27 cellular contexts compared by ENCODE assay signal in the genomic region with DNA sequence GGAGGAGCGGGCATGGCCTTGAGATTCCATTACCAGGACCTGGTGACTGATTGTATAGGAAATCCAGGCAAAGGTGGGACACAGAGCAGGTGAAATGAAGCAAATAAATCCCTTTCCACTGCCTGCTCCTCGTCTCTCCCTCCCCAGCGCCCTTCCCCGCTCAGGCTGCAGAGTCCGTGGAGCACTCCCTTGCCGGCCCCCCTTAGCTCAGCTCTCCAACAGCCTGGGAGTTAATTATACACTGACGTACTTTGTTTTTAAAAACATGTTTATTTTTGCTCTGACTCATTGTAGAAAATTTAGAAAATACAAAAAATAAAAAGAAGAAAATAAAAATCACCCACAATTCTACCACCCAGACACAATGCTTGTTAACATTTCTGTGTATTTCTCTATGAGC.
A peak's percentile ranks its signal among the peaks of the same experiment; 100 is the strongest.
DNase-seq lines count a peak whose midpoint lies in the region; ATAC-seq and TF ChIP-seq lines count a peak whose summit lies in the region.
"Had no signal": no experiment of that assay in that cellular context is flagged by ENCODE, and none has a peak within 500 bp of the region (broad histone marks: within the 10 kb centered on the region; RNA-seq: fewer than 3 reads in every experiment).

No MANE protein-coding gene starts in this region.

- TF ChIP-seq CTCF in IMR-90 (conservative IDR thresholded peaks at IDR 0.05; ENCODE audit: low read depth, low read length) (no peak), testis (IDR thresholded peaks at IDR 0.05) (no peak)

- peak; percentile 34 for DNase-seq in IMR-90
- peak; percentile 21 for DNase-seq in T1000 (lab: John Stamatoyannopoulos, UW)
- DNase-seq in immature natural killer cell: no peak
- peak; percentile 28 for DNase-seq in testis
- no peak for DNase-seq in iPS-NIHi11 (ENCODE audit: low spot score)
- no peak for DNase-seq in activated naive CD4-positive, alpha-beta T cell (lab: John Stamatoyannopoulos, UW)
- no peak for DNase-seq in DMS79 (lab: John Stamatoyannopoulos, UW)
- DNase-seq: activated CD4-positive, alpha-beta memory T cell treated with anti-CD3 and anti-CD28 coated beads, Interleukin-2, amount 10 ng/mL, durations not matched to agents 7 days and 5 days; activated gamma-delta T cell treated with Interleukin-2 at 50 U/mL for 16 hours; activated T-cell treated with anti-CD3 and anti-CD28 coated beads for 4 hours; amniotic stem cell; CD4-positive, alpha-beta T cell; colonic mucosa; DMS 273 treated with DMSO at 0.1 percent for 48 hours; effector memory CD8-positive, alpha-beta T cell; esophagus squamous epithelium; GOT3; hypothalamus; Kasumi-1; NCI-H187 treated with DMSO at 0.1 percent for 48 hours; NCI-H446; stimulated activated CD4-positive, alpha-beta T cell treated with anti-CD3 and anti-CD28 coated beads, Interleukin-15, amount 100 ng/mL, for 24 hours had no signal

- no peak overlapping the region for H3K27ac ChIP-seq in IMR-90 (ENCODE audit: insufficient read depth, low read length)
- no peak overlapping the region for H3K27ac ChIP-seq in testis
- H3K27ac ChIP-seq: colonic mucosa, esophagus squamous epithelium, sigmoid colon had no signal

- H3K4me1 Mint-ChIP-seq in immature natural killer cell: peaks cover 15 to 21% of the 10 kb centered on the region in 2 donors

- POLR2A ChIA-PET in IMR-90 (lab: Charles Lee; ENCODE audit: unreplicated experiment): interaction anchor here (0.7 kb wide), 1 partner anchor 79 kb away, joined by 3 read pairs; no protein-coding TSS in a partner anchor

- no peak overlapping the region for H2AK9ac ChIP-seq in IMR-90 (replicated peaks; ENCODE audit: low read depth, low read length, poor library complexity)

- no peak overlapping the region; the same call in 1 of the 2 replicates for H3K56ac ChIP-seq in IMR-90 (ENCODE audit: extremely low read depth, insufficient read depth, low read length)

- H4K91ac ChIP-seq in IMR-90 (ENCODE audit: insufficient read depth, low read depth, low read length): peak overlapping the region; percentile 37; the same call in 1 of the 2 replicates

- no peak overlapping the region for H2BK5ac ChIP-seq in IMR-90 (ENCODE audit: low read depth, low read length, poor library complexity, severe bottlenecking)

- peak overlapping the region; percentile 71 for H3K4ac ChIP-seq in IMR-90 (ENCODE audit: low read depth, low read length)

- peaks cover 36% of the 10 kb centered on the region for H3K27me3 ChIP-seq in IMR-90 (ENCODE audit: control insufficient read depth, insufficient read depth, low read length)
- H3K27me3 ChIP-seq in testis: no peaks in the 10 kb centered on the region
- H3K27me3 ChIP-seq: colonic mucosa had no signal

- no CpG with 5 or more reads among the region's 7 CpGs for WGBS in IMR-90 (ENCODE audit: extremely low coverage in 2 of 2, insufficient read length in 1 of 2), 2 experiments
- WGBS in testis, 2 donors: 50 to 60% methylated on average over 7 of the region's 7 CpGs

- peak overlapping the region in 5 of 6 donors; percentile 34 to 89 (median 69) for H3K27ac Mint-ChIP-seq in immature natural killer cell
- H3K27ac Mint-ChIP-seq: activated CD4-positive, alpha-beta memory T cell treated with anti-CD3 and anti-CD28 coated beads, Interleukin-2, amount 10 ng/mL, durations not matched to agents 7 days and 5 days; CD4-positive, alpha-beta T cell; stimulated activated naive CD8-positive, alpha-beta T cell treated with anti-CD3 and anti-CD28 coated beads, Interleukin-15, Interleukin-2, amounts not matched to agents 100 ng/mL and 50 ng/mL, for 24 hours; type B pancreatic cell had no signal

- H3K4me3 ChIP-seq in IMR-90 (ENCODE audit: insufficient read depth, low read depth, low read length) (no peak overlapping the region), testis (no peak overlapping the region)
- H3K4me3 ChIP-seq: colonic mucosa, esophagus squamous epithelium, sigmoid colon had no signal

- intact Hi-C loops in IMR-90 (cut with micrococcal nuclease): no loop called here
- intact Hi-C loops in testis (cut with DNase I; ENCODE audit: low total_unique reads): no loop called here

- peaks cover 11% of the 10 kb centered on the region for H3K9me1 ChIP-seq in IMR-90 (ENCODE audit: insufficient read depth, low read length)

- H3K14ac ChIP-seq in IMR-90 (replicated peaks; ENCODE audit: low read depth, low read length): peak overlapping the region; percentile 48

- peak overlapping the region; percentile 68; the same call in 1 of the 2 replicates for H2BK120ac ChIP-seq in IMR-90 (ENCODE audit: low read depth, low read length)

- H3K9me3 ChIP-seq in IMR-90 (ENCODE audit: control insufficient read depth, insufficient read depth, low read length): peaks cover 4% of the 10 kb centered on the region; the same call in 1 of the 2 replicates
- no peaks in the 10 kb centered on the region for H3K9me3 ChIP-seq in testis
- H3K9me3 ChIP-seq: colonic mucosa, esophagus squamous epithelium, sigmoid colon had no signal

- H3K4me3 Mint-ChIP-seq in immature natural killer cell: peak overlapping the region in 1 of 5 donors; percentile 36
- H3K4me3 Mint-ChIP-seq: activated CD4-positive, alpha-beta memory T cell treated with anti-CD3 and anti-CD28 coated beads, Interleukin-2, amount 10 ng/mL, durations not matched to agents 7 days and 5 days; CD4-positive, alpha-beta T cell; effector memory CD8-positive, alpha-beta T cell; stimulated activated naive CD8-positive, alpha-beta T cell treated with anti-CD3 and anti-CD28 coated beads, Interleukin-15, Interleukin-2, amounts not matched to agents 100 ng/mL and 50 ng/mL, for 24 hours; type B pancreatic cell had no signal

- TF ChIP-seq POLR2A in IMR-90 (IDR thresholded peaks at IDR 0.05; ENCODE audit: low read depth, low read length): no peak
- TF ChIP-seq POLR2A in testis (IDR thresholded peaks at IDR 0.05): no peak

- dilution Hi-C loops in IMR-90 (cut with HindIII; ENCODE audit: low sequenced_read_pairs, unreplicated experiment): no loop called here

- peak overlapping the region; percentile 63 for H2AFZ ChIP-seq in IMR-90 (replicated peaks; ENCODE audit: low read length, poor library complexity)

- peak overlapping the region; percentile 34; the same call in 1 of the 2 replicates for H3K23ac ChIP-seq in IMR-90 (ENCODE audit: low read depth, low read length)

- no peak overlapping the region; the same call in 1 of the 2 replicates for H3K9ac ChIP-seq in IMR-90 (ENCODE audit: low read depth, low read length)

- H4K5ac ChIP-seq in IMR-90 (ENCODE audit: low read depth, low read length): no peak overlapping the region

- no TSS peak for BruUV-seq in IMR-90 (replicated peaks; lab: Mats Ljungman, UMichigan)

- CTCF ChIA-PET in IMR-90 (lab: Yijun Ruan, JAX): interaction anchor here (1.1 kb wide), 1 partner anchor 62 kb away, joined by 4 read pairs; no protein-coding TSS in a partner anchor

- H3K36me3 ChIP-seq in IMR-90 (ENCODE audit: control insufficient read depth, insufficient read depth, low read length): no peaks in the 10 kb centered on the region
- no peaks in the 10 kb centered on the region for H3K36me3 ChIP-seq in testis (ENCODE audit: low read depth, missing control alignments)
- H3K36me3 ChIP-seq: colonic mucosa, esophagus squamous epithelium, sigmoid colon had no signal

- ATAC-seq in IMR-90 (ENCODE audit: low read depth) (peak; percentile 90), HG03135 (IDR thresholded peaks at IDR 0.05; ENCODE audit: unreplicated experiment) (no peak)
- ATAC-seq: effector memory CD8-positive, alpha-beta T cell; Right ventricle myocardium inferior had no signal

- no peaks in the 10 kb centered on the region for H4K20me1 ChIP-seq in IMR-90 (ENCODE audit: insufficient read depth, low read length)

- H2AK5ac ChIP-seq in IMR-90 (ENCODE audit: low read depth, low read length): peak overlapping the region; percentile 54

- peaks cover 0 to 1% (median 0%) of the 10 kb centered on the region in 3 donors for H3K27me3 Mint-ChIP-seq in immature natural killer cell (ENCODE audit: low read depth in 3 of 3)

- in situ Hi-C loops in IMR-90 (cut with MboI; ENCODE audit: low sequenced_read_pairs): no loop called here

- peak overlapping the region in 1 of 2 experiments; percentile 10; a peak in 1 of 4 replicates for H4K8ac ChIP-seq in IMR-90 (ENCODE audit: low read depth in 2 of 2, low read length in 2 of 2)

- no peak overlapping the region for H3K18ac ChIP-seq in IMR-90 (ENCODE audit: low read depth, low read length)

- H2BK20ac ChIP-seq in IMR-90 (ENCODE audit: low read depth, low read length): peak overlapping the region; percentile 66

- H2BK15ac ChIP-seq in IMR-90 (ENCODE audit: low read depth, low read length): no peak overlapping the region

- TF ChIP-seq RAD21 in IMR-90 (IDR thresholded peaks at IDR 0.05; ENCODE audit: low read length): no peak

- H3K4me1 ChIP-seq in IMR-90 (ENCODE audit: control insufficient read depth, insufficient read depth, low read length): peaks cover 10% of the 10 kb centered on the region
- H3K4me1 ChIP-seq in testis: no peaks in the 10 kb centered on the region
- H3K4me1 ChIP-seq: colonic mucosa, esophagus squamous epithelium, sigmoid colon had no signal

- H3K4me2 ChIP-seq in IMR-90 (ENCODE audit: low read depth, low read length): no peak overlapping the region

- peaks cover 0 to 4% (median 0%) of the 10 kb centered on the region in 3 donors for H3K36me3 Mint-ChIP-seq in immature natural killer cell
- H3K36me3 Mint-ChIP-seq: type B pancreatic cell had no signal

- H3K79me1 ChIP-seq in IMR-90 (ENCODE audit: low read depth in 1 of 2, low read length in 2 of 2): no peaks in the 10 kb centered on the region

- H3K9me3 Mint-ChIP-seq in immature natural killer cell: no peaks in the 10 kb centered on the region
- H3K9me3 Mint-ChIP-seq: activated CD4-positive, alpha-beta memory T cell treated with anti-CD3 and anti-CD28 coated beads, Interleukin-2, amount 10 ng/mL, durations not matched to agents 7 days and 5 days; CD4-positive, alpha-beta T cell; effector memory CD8-positive, alpha-beta T cell; stimulated activated naive CD8-positive, alpha-beta T cell treated with anti-CD3 and anti-CD28 coated beads, Interleukin-15, Interleukin-2, amounts not matched to agents 100 ng/mL and 50 ng/mL, for 24 hours; type B pancreatic cell had no signal

TF ChIP-seq in IMR-90, 13 proteins besides CTCF, POLR2A, EP300 and RAD21:
- TF ChIP-seq CEBPB (IDR thresholded peaks at IDR 0.05; ENCODE audit: low read depth, low read length): no peak
- TF ChIP-seq, protein P1, sequence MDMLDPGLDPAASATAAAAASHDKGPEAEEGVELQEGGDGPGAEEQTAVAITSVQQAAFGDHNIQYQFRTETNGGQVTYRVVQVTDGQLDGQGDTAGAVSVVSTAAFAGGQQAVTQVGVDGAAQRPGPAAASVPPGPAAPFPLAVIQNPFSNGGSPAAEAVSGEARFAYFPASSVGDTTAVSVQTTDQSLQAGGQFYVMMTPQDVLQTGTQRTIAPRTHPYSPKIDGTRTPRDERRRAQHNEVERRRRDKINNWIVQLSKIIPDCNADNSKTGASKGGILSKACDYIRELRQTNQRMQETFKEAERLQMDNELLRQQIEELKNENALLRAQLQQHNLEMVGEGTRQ (IDR thresholded peaks at IDR 0.05; ENCODE audit: low read depth, low read length): no peak
- no peak for TF ChIP-seq RCOR1 (IDR thresholded peaks at IDR 0.05; ENCODE audit: insufficient replicate concordance, low read length)
- no peak for TF ChIP-seq BHLHE40 (IDR thresholded peaks at IDR 0.05; ENCODE audit: low read depth, low read length)
- TF ChIP-seq FOS (IDR thresholded peaks at IDR 0.05; ENCODE audit: low read depth, low read length): no peak

Comparison
In these comparisons a context has a peak if more than half of its experiments do, and no peak if none do; other contexts are left out.
1. DNase-seq: peak in IMR-90 (single experiment), T1000 (single experiment) and testis (single experiment); none in immature natural killer cell (0 of 3), iPS-NIHi11 (single experiment), activated naive CD4-positive, alpha-beta T cell (0 of 4) and DMS79 (single experiment).